ENCODE assay signal across 8 cellular contexts in the genomic region with DNA sequence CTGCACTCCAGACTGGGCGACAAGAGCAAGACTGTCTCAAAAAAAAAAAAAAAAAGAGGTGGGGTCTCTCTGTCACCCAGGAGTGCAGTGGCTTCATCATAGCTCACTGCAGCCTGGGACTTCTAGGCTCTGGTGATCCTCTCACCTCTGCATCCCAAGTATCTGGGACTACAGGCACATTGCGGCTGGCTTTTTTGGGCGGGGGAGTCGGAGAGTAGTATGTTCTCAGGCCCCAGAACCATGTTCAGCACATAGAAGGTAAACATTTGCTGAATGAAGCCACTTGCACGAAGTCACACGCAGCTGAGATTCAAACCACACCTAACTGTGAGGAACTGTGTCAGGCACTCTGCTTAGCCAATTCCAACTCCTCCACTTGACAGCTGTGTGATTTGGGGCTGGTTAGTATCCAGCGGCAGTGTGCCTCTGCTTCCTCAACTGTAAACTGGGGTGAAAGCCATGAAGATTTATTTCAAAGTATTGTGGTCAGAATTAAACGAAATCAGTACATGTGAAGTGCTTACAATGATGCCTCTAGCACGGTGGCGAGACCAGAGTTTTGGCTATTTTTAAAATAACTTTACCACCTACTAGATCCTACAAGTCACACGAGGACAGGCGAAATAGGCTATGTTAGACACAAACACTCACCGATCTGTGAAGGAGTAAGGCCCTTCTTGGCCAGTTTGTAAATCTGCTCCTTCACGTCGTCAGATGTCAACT. TPM values are rescaled to one million over a fixed set of nuclear protein-coding genes. Genes with fewer than 3 reads are reported as not detected.
DNase-seq lines count a peak whose midpoint lies in the region; ATAC-seq, FAIRE-seq and TF ChIP-seq lines count a peak whose summit lies in the region.

No MANE protein-coding gene starts in this region.

- H3K27ac Mint-ChIP-seq in T-cell = peak overlapping the region; percentile 97 to 98

- no peaks in the 10 kb centered on the region for H3K27me3 Mint-ChIP-seq in T-cell

- peak overlapping the region; percentile 91 to 100 (median 96) for H3K4me3 ChIP-seq in fibroblast of lung (replicated peaks in 1 of 4; ENCODE audit: control extremely low read depth in 1 of 4, insufficient read depth in 1 of 4, low read depth in 3 of 4, low read length in 4 of 4)

- no peaks in the 10 kb centered on the region for H3K9me3 Mint-ChIP-seq in T-cell

- peak overlapping the region; percentile 97 for H3K9ac ChIP-seq in fibroblast of lung (ENCODE audit: insufficient read depth, low read length)

- H3K36me3 Mint-ChIP-seq in T-cell = peaks cover 29% of the 10 kb centered on the region

- peaks cover 24% of the 10 kb centered on the region for H3K79me2 ChIP-seq in fibroblast of lung (ENCODE audit: control insufficient read depth, insufficient read depth, low read length)

- peak overlapping the region; percentile 96 to 99 (median 96) for H3K4me3 Mint-ChIP-seq in T-cell

- no peaks in the 10 kb centered on the region for H4K20me1 ChIP-seq in fibroblast of lung (ENCODE audit: control insufficient read depth, extremely low read depth, insufficient read depth, low read length)

- no peak for ATAC-seq in T-cell (replicated peaks in 1 of 4)
- ATAC-seq in HG03139 (IDR thresholded peaks at IDR 0.05; ENCODE audit: unreplicated experiment) = no peak
- ATAC-seq in GM18520 (IDR thresholded peaks at IDR 0.05; ENCODE audit: unreplicated experiment) = no peak
- no peak for ATAC-seq in omental fat pad (ENCODE audit: low FRiP score)

- H3K27ac ChIP-seq in fibroblast of lung (ENCODE audit: insufficient read depth, low read length) = peak overlapping the region; percentile 98

- peak overlapping the region; percentile 79 for H2AFZ ChIP-seq in fibroblast of lung (ENCODE audit: low read length)

- DNase-seq in GM12892 (ENCODE audit: insufficient read length) = no peak
- DNase-seq in T-cell = peak in 1 of 34 experiments; percentile 2
- peak; percentile 3 to 24 for DNase-seq in fibroblast of lung (ENCODE audit: low read depth in 2 of 2)
- peak; percentile 16 for DNase-seq in putamen (ENCODE audit: low spot score)
- DNase-seq in GM10248 (ENCODE audit: extremely low spot score) = no peak
- no peak for DNase-seq in omental fat pad (ENCODE audit: low spot score)

- H3K4me2 ChIP-seq in fibroblast of lung (ENCODE audit: extremely low read depth, insufficient read depth, low read length) = peak overlapping the region; percentile 81

- H3K27me3 ChIP-seq in fibroblast of lung (ENCODE audit: control insufficient read depth, insufficient read depth, low read length) = no peaks in the 10 kb centered on the region

- H3K9me3 ChIP-seq in fibroblast of lung (ENCODE audit: control insufficient read depth, insufficient read depth, low read depth, low read length) = no peaks in the 10 kb centered on the region

- peaks cover 5% of the 10 kb centered on the region for H3K36me3 ChIP-seq in fibroblast of lung (ENCODE audit: control insufficient read depth, insufficient read depth, low read length)

- H3K4me1 ChIP-seq in fibroblast of lung (ENCODE audit: control insufficient read depth, extremely low read depth, insufficient read depth, low read length) = peaks cover 2% of the 10 kb centered on the region

- POLR2A ChIA-PET in T-cell (lab: Charles Lee) = interaction anchor here in 1 of 2 donors (0.6 kb wide), 1 partner anchor 337 kb away, joined by 6 read pairs; no protein-coding TSS in a partner anchor
- POLR2A ChIA-PET in GM10248 (lab: Yijun Ruan, JAX) = interaction anchor here (0.6 kb wide), 1 partner anchor 724 kb away, joined by 4 read pairs; no protein-coding TSS in a partner anchor

- peaks cover 44 to 48% (median 45%) of the 10 kb centered on the region in 3 donors for H3K4me1 Mint-ChIP-seq in T-cell

- TF ChIP-seq CTCF in fibroblast of lung (conservative IDR thresholded peaks at IDR 0.05 in 1 of 2, IDR thresholded peaks at IDR 0.05 in 1 of 2; ENCODE audit: low read depth in 1 of 2, low read length in 2 of 2) = no peak
- TF ChIP-seq CTCF in GM10248 (IDR thresholded peaks at IDR 0.05; ENCODE audit: control extremely low read depth, extremely low read depth, low read depth, missing control alignments) = no peak
- TF ChIP-seq CTCF in omental fat pad (IDR thresholded peaks at IDR 0.05) = no peak

- CTCF ChIA-PET in T-cell (lab: Charles Lee) (no interaction called here), GM10248 (lab: Yijun Ruan, JAX) (interaction anchor here (1.0 to 2.9 kb wide), 7 partner anchors 14 to 452 kb away, joined by 3 to 13 read pairs (median 4); no protein-coding TSS in a partner anchor)

- TF ChIP-seq POLR2A in GM12892 (IDR thresholded peaks at IDR 0.05; ENCODE audit: low read depth, low read length) = peak; percentile 10; the same call in 1 of the 2 replicates

- no peak for FAIRE-seq in GM12892 (lab: Jason Lieb, UNC)

RNA-seq across cellular contexts. Expression of gene RPS13, which starts 0.8 kb away (rescaled TPM):
- 4,643 TPM for polyA plus RNA-seq in GM12892 (2012; ENCODE audit: missing spikeins)
- total RNA-seq in T-cell (1,000 to 10,000 TPM; 1,534 to 1,829 (median 1,711) TPM), fibroblast of lung (941 and 1,142 TPM in 2 replicates), omental fat pad (1,000 to 10,000 TPM; 1,397 to 1,720 (median 1,505) TPM)
- 1,064 and 1,206 TPM in 2 replicates for polyA plus RNA-seq in fibroblast of lung
- 1,469 and 1,549 TPM in 2 replicates for polyA plus RNA-seq in fibroblast of lung (2012)
- polyA minus RNA-seq in fibroblast of lung (ENCODE audit: low replicate concordance) = 444 and 462 TPM in 2 replicates

Comparison
In these comparisons a context has a peak if more than half of its experiments do, and no peak if none do; other contexts are left out.
1. DNase-seq: peak in fibroblast of lung (2 of 2) and putamen (single experiment); none in GM12892 (single experiment), GM10248 (single experiment) and omental fat pad (single experiment).